In genomic region chrX:138745215-138745614, GRCh38 we compare ENCODE assay signal across 8 cellular contexts. TPM values are rescaled to one million over a fixed set of nuclear protein-coding genes. Genes with fewer than 3 reads are reported as not detected.
DNase-seq lines count a peak whose midpoint lies in the region; ATAC-seq, FAIRE-seq and TF ChIP-seq lines count a peak whose summit lies in the region.

No MANE protein-coding gene starts in this region.

- H3K36me3 Mint-ChIP-seq in naive B cell, result no peaks in the 10 kb centered on the region

- H3K4me1 Mint-ChIP-seq in naive B cell, result no peaks in the 10 kb centered on the region

- no peak overlapping the region for H3K4me3 ChIP-seq in GM12865 (ENCODE audit: low read depth, low read length)

- H3K27me3 Mint-ChIP-seq in naive B cell, result peaks cover 0 to 9% (median 0%) of the 10 kb centered on the region in 3 donors

- ATAC-seq in HG02840 (IDR thresholded peaks at IDR 0.05; ENCODE audit: low FRiP score, unreplicated experiment) (peak; percentile 54), naive B cell (ENCODE audit: low read depth in 2 of 2) (no peak)

- no peak overlapping the region for H3K27ac Mint-ChIP-seq in naive B cell

- DNase-seq in AG20443 (ENCODE audit: low spot score) (peak; percentile 32), GM12865 (ENCODE audit: low read depth) (peak; percentile 44), NOMO-1 treated with dmso at 0.1 percent for 144 hours (lab: John Stamatoyannopoulos, UW; ENCODE audit: unreplicated experiment) (peak; percentile 12), naive B cell (peak; percentile 25), OCI-M2 (lab: John Stamatoyannopoulos, UW; ENCODE audit: unreplicated experiment) (no peak), NCI-H2227 (lab: John Stamatoyannopoulos, UW; ENCODE audit: unreplicated experiment) (no peak)

- H3K4me3 Mint-ChIP-seq in naive B cell, result no peak overlapping the region

- H3K9me3 Mint-ChIP-seq in naive B cell, result peaks cover 0 to 2% (median 0%) of the 10 kb centered on the region in 7 donors

- TF ChIP-seq CTCF in GM12865 (IDR thresholded peaks at IDR 0.05; ENCODE audit: insufficient read depth, low read depth, low read length, missing control alignments), result peak; percentile 49

- peak; percentile 23 for FAIRE-seq in endometrium (lab: Jason Lieb, UNC)

RNA-seq across cellular contexts. Expression of gene FGF13, which starts 33.7 kb away (rescaled TPM):
- polyA plus RNA-seq in naive B cell (ENCODE audit: low read depth in 6 of 6), result not detected

Comparison
In these comparisons a context has a peak if more than half of its experiments do, and no peak if none do; other contexts are left out.
1. DNase-seq: peak in AG20443 (single experiment), GM12865 (single experiment), NOMO-1 treated with dmso at 0.1 percent for 144 hours (single experiment) and naive B cell (single experiment); none in OCI-M2 (single experiment) and NCI-H2227 (single experiment).